In the genomic region with DNA sequence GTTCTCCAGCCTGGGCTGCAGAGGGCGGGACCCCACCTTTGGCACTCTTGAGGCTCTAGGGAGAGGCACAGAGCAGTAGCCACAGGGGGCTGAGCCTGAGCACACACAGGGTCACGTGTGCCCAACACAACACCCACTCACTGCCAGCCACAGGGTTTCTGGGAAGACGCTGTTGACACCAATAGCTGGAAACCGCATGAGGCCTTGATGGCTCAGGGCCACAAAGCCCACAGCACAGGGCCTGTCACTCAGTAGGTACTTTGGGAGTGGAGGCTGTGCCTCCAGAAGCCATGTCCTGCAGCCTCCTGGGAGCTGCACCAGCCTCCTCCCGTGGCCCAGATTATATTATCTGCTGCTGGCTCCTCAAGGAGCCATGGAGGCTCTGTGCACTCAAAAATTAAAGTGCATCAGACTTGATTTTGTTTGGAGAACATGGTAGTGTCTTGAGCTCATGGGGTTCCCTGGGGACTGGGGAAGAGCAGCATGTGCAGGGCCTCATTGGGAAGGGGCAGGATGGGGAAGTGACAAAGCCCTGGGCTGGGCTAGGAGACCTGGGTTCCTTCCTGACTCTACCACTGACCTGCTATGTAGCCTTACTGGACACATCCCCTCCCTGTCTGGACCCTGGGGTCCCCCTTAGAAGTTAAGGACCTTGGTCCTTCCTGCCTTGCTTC, we compare ENCODE assay signal across 1 cellular context.
TF ChIP-seq lines count a peak whose summit lies in the region.

No MANE protein-coding gene starts in this region.

TF ChIP-seq in HepG2, 621 proteins besides CTCF, POLR2A, EP300 and RAD21 (continued from another document and continues in another):
- TF ChIP-seq, protein P1, sequence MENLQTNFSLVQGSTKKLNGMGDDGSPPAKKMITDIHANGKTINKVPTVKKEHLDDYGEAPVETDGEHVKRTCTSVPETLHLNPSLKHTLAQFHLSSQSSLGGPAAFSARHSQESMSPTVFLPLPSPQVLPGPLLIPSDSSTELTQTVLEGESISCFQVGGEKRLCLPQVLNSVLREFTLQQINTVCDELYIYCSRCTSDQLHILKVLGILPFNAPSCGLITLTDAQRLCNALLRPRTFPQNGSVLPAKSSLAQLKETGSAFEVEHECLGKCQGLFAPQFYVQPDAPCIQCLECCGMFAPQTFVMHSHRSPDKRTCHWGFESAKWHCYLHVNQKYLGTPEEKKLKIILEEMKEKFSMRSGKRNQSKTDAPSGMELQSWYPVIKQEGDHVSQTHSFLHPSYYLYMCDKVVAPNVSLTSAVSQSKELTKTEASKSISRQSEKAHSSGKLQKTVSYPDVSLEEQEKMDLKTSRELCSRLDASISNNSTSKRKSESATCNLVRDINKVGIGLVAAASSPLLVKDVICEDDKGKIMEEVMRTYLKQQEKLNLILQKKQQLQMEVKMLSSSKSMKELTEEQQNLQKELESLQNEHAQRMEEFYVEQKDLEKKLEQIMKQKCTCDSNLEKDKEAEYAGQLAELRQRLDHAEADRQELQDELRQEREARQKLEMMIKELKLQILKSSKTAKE (CRISPR knock-in tag; IDR thresholded peaks at IDR 0.05; ENCODE audit: borderline replicate concordance): no peak
- TF ChIP-seq ZNF546 (CRISPR knock-in tag; conservative IDR thresholded peaks at IDR 0.05) (no peak), TAF15 (IDR thresholded peaks at IDR 0.05; ENCODE audit: low read depth, low read length, poor library complexity, severe bottlenecking) (no peak), HNF4G (IDR thresholded peaks at IDR 0.05; ENCODE audit: borderline replicate concordance, low read depth, low read length) (no peak), HNF4G (CRISPR knock-in tag; IDR thresholded peaks at IDR 0.05; ENCODE audit: borderline replicate concordance, low read depth) (no peak), ZSCAN22 (CRISPR knock-in tag; IDR thresholded peaks at IDR 0.05) (no peak), ASH2L (IDR thresholded peaks at IDR 0.05; ENCODE audit: insufficient read length, low read depth, low read length) (no peak), ZNF12 (CRISPR knock-in tag; IDR thresholded peaks at IDR 0.05) (no peak), ZNF737 (CRISPR knock-in tag; IDR thresholded peaks at IDR 0.05; ENCODE audit: borderline replicate concordance) (no peak), ZNF720 (CRISPR knock-in tag; IDR thresholded peaks at IDR 0.05) (no peak), FOXK2 (IDR thresholded peaks at IDR 0.05) (no peak), CBX1 (IDR thresholded peaks at IDR 0.05; ENCODE audit: low read depth) (no peak), ZMYM2 (CRISPR knock-in tag; IDR thresholded peaks at IDR 0.05) (no peak), SALL1 (CRISPR knock-in tag; IDR thresholded peaks at IDR 0.05) (peak; percentile 54), FOXK1 (CRISPR knock-in tag; IDR thresholded peaks at IDR 0.05; ENCODE audit: borderline replicate concordance, low read depth) (peak; percentile 80; the same call in 1 of the 2 replicates), TMF1 (CRISPR knock-in tag; IDR thresholded peaks at IDR 0.05; ENCODE audit: low read depth) (no peak), ARID2 (CRISPR knock-in tag; IDR thresholded peaks at IDR 0.05; ENCODE audit: borderline replicate concordance) (no peak), ZNF749 (CRISPR knock-in tag; IDR thresholded peaks at IDR 0.05; ENCODE audit: borderline replicate concordance) (no peak), BCL6 (CRISPR knock-in tag; IDR thresholded peaks at IDR 0.05) (peak; percentile 36; the same call in 1 of the 2 replicates), XRCC5 (optimal IDR thresholded peaks at IDR 0.05; ENCODE audit: low read length) (no peak), ZFP36 (IDR thresholded peaks at IDR 0.05; ENCODE audit: borderline replicate concordance, low read depth, low read length, partially characterized antibody) (no peak), SMC3 (IDR thresholded peaks at IDR 0.05; ENCODE audit: low read length) (no peak), MAFG (CRISPR knock-in tag; IDR thresholded peaks at IDR 0.05) (no peak), ZNF772 (CRISPR knock-in tag; IDR thresholded peaks at IDR 0.05) (no peak; the same call in 1 of the 2 replicates), ZNF367 (CRISPR knock-in tag; IDR thresholded peaks at IDR 0.05; ENCODE audit: borderline replicate concordance) (no peak), ZNF24 (IDR thresholded peaks at IDR 0.05) (no peak), AGO2 (optimal IDR thresholded peaks at IDR 0.05; ENCODE audit: low read depth, low read length) (no peak), RBAK (CRISPR knock-in tag; IDR thresholded peaks at IDR 0.05) (no peak), LCORL (IDR thresholded peaks at IDR 0.05) (no peak), LCORL (CRISPR knock-in tag; IDR thresholded peaks at IDR 0.05) (0 out of 2 replicates have a peak, but pooled peaks have one; percentile 27)
- TF ChIP-seq, protein P2, sequence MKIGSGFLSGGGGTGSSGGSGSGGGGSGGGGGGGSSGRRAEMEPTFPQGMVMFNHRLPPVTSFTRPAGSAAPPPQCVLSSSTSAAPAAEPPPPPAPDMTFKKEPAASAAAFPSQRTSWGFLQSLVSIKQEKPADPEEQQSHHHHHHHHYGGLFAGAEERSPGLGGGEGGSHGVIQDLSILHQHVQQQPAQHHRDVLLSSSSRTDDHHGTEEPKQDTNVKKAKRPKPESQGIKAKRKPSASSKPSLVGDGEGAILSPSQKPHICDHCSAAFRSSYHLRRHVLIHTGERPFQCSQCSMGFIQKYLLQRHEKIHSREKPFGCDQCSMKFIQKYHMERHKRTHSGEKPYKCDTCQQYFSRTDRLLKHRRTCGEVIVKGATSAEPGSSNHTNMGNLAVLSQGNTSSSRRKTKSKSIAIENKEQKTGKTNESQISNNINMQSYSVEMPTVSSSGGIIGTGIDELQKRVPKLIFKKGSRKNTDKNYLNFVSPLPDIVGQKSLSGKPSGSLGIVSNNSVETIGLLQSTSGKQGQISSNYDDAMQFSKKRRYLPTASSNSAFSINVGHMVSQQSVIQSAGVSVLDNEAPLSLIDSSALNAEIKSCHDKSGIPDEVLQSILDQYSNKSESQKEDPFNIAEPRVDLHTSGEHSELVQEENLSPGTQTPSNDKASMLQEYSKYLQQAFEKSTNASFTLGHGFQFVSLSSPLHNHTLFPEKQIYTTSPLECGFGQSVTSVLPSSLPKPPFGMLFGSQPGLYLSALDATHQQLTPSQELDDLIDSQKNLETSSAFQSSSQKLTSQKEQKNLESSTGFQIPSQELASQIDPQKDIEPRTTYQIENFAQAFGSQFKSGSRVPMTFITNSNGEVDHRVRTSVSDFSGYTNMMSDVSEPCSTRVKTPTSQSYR (CRISPR knock-in tag; IDR thresholded peaks at IDR 0.05; ENCODE audit: borderline replicate concordance): peak; percentile 57; the same call in 1 of the 2 replicates
- TF ChIP-seq, protein P3, sequence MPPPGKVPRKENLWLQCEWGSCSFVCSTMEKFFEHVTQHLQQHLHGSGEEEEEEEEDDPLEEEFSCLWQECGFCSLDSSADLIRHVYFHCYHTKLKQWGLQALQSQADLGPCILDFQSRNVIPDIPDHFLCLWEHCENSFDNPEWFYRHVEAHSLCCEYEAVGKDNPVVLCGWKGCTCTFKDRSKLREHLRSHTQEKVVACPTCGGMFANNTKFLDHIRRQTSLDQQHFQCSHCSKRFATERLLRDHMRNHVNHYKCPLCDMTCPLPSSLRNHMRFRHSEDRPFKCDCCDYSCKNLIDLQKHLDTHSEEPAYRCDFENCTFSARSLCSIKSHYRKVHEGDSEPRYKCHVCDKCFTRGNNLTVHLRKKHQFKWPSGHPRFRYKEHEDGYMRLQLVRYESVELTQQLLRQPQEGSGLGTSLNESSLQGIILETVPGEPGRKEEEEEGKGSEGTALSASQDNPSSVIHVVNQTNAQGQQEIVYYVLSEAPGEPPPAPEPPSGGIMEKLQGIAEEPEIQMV (CRISPR knock-in tag; IDR thresholded peaks at IDR 0.05; ENCODE audit: low read depth): no peak
- TF ChIP-seq, protein P4, sequence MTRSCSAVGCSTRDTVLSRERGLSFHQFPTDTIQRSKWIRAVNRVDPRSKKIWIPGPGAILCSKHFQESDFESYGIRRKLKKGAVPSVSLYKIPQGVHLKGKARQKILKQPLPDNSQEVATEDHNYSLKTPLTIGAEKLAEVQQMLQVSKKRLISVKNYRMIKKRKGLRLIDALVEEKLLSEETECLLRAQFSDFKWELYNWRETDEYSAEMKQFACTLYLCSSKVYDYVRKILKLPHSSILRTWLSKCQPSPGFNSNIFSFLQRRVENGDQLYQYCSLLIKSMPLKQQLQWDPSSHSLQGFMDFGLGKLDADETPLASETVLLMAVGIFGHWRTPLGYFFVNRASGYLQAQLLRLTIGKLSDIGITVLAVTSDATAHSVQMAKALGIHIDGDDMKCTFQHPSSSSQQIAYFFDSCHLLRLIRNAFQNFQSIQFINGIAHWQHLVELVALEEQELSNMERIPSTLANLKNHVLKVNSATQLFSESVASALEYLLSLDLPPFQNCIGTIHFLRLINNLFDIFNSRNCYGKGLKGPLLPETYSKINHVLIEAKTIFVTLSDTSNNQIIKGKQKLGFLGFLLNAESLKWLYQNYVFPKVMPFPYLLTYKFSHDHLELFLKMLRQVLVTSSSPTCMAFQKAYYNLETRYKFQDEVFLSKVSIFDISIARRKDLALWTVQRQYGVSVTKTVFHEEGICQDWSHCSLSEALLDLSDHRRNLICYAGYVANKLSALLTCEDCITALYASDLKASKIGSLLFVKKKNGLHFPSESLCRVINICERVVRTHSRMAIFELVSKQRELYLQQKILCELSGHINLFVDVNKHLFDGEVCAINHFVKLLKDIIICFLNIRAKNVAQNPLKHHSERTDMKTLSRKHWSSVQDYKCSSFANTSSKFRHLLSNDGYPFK (CRISPR knock-in tag; IDR thresholded peaks at IDR 0.05; ENCODE audit: borderline replicate concordance): no peak
- TF ChIP-seq, protein P5, sequence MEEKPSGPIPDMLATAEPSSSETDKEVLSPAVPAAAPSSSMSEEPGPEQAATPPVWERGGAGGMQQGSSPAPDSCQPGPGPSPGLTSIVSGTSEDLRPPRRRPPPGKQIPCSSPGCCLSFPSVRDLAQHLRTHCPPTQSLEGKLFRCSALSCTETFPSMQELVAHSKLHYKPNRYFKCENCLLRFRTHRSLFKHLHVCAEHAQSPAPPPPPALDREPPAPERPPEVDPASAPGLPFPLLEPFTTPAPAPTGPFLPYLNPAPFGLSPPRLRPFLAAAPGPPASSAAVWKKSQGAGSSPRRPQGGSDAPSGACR (CRISPR knock-in tag; IDR thresholded peaks at IDR 0.05): no peak
- TF ChIP-seq, protein P6, sequence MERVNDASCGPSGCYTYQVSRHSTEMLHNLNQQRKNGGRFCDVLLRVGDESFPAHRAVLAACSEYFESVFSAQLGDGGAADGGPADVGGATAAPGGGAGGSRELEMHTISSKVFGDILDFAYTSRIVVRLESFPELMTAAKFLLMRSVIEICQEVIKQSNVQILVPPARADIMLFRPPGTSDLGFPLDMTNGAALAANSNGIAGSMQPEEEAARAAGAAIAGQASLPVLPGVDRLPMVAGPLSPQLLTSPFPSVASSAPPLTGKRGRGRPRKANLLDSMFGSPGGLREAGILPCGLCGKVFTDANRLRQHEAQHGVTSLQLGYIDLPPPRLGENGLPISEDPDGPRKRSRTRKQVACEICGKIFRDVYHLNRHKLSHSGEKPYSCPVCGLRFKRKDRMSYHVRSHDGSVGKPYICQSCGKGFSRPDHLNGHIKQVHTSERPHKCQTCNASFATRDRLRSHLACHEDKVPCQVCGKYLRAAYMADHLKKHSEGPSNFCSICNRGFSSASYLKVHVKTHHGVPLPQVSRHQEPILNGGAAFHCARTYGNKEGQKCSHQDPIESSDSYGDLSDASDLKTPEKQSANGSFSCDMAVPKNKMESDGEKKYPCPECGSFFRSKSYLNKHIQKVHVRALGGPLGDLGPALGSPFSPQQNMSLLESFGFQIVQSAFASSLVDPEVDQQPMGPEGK (CRISPR knock-in tag; IDR thresholded peaks at IDR 0.05): peak; percentile 51; the same call in 1 of the 2 replicates
- TF ChIP-seq, protein P7, sequence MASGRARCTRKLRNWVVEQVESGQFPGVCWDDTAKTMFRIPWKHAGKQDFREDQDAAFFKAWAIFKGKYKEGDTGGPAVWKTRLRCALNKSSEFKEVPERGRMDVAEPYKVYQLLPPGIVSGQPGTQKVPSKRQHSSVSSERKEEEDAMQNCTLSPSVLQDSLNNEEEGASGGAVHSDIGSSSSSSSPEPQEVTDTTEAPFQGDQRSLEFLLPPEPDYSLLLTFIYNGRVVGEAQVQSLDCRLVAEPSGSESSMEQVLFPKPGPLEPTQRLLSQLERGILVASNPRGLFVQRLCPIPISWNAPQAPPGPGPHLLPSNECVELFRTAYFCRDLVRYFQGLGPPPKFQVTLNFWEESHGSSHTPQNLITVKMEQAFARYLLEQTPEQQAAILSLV (CRISPR knock-in tag; IDR thresholded peaks at IDR 0.05; ENCODE audit: borderline replicate concordance): no peak
- TF ChIP-seq, protein P8, sequence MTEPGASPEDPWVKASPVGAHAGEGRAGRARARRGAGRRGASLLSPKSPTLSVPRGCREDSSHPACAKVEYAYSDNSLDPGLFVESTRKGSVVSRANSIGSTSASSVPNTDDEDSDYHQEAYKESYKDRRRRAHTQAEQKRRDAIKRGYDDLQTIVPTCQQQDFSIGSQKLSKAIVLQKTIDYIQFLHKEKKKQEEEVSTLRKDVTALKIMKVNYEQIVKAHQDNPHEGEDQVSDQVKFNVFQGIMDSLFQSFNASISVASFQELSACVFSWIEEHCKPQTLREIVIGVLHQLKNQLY (CRISPR knock-in tag; IDR thresholded peaks at IDR 0.05): 0 out of 2 replicates have a peak, but pooled peaks have one; percentile 30
- TF ChIP-seq, protein P9, sequence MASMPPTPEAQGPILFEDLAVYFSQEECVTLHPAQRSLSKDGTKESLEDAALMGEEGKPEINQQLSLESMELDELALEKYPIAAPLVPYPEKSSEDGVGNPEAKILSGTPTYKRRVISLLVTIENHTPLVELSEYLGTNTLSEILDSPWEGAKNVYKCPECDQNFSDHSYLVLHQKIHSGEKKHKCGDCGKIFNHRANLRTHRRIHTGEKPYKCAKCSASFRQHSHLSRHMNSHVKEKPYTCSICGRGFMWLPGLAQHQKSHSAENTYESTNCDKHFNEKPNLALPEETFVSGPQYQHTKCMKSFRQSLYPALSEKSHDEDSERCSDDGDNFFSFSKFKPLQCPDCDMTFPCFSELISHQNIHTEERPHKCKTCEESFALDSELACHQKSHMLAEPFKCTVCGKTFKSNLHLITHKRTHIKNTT (CRISPR knock-in tag; IDR thresholded peaks at IDR 0.05): no peak
- TF ChIP-seq, protein P10, sequence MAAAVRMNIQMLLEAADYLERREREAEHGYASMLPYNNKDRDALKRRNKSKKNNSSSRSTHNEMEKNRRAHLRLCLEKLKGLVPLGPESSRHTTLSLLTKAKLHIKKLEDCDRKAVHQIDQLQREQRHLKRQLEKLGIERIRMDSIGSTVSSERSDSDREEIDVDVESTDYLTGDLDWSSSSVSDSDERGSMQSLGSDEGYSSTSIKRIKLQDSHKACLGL (CRISPR knock-in tag; IDR thresholded peaks at IDR 0.05): no peak
- TF ChIP-seq, protein P11, sequence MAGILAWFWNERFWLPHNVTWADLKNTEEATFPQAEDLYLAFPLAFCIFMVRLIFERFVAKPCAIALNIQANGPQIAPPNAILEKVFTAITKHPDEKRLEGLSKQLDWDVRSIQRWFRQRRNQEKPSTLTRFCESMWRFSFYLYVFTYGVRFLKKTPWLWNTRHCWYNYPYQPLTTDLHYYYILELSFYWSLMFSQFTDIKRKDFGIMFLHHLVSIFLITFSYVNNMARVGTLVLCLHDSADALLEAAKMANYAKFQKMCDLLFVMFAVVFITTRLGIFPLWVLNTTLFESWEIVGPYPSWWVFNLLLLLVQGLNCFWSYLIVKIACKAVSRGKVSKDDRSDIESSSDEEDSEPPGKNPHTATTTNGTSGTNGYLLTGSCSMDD (CRISPR knock-in tag; IDR thresholded peaks at IDR 0.05): no peak
